16 cellular contexts compared by ENCODE assay signal in the genomic region with DNA sequence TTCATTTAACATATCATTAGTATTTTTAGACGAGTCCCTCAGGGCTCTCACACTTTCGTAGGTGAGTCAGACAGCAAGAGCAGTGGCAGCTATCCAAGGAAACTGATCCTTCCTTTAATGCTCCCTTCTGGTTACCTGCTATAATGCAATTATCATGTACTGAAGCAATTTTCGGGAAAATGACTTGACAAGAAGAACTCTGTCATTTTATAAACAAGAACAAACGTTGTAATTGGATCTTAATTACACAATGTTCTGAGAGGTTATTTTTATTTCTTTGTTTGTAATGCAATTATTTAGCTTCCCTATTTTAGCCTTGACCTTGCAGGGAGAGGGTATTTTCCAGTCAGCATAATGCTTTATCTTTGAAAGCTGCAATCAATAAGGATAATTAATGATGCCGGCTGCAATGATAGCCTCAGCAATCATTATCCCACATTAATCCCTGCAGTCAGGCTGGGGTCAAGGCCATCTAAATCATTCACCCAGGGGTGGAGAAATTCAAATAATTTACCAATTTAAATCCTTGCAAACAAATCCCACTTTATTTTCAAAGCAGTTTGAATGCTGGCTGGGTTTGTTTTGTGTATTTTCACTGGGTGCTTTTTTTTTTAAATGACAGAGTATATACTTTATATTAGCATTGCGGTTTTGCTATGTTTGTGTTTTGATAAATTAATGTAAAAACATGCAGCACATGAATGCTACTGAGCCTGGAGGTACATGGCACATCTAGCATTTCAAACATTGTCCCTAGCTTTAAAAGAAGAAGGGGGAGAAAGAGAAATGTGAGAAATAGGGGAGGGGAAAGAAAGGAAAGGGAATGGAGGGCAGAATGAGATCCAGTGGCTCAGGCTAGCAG.
DNase-seq lines count a peak whose midpoint lies in the region; ATAC-seq and TF ChIP-seq lines count a peak whose summit lies in the region.
"Had no signal": no experiment of that assay in that cellular context is flagged by ENCODE, and none has a peak within 500 bp of the region (broad histone marks: within the 10 kb centered on the region; RNA-seq: fewer than 3 reads in every experiment).

No MANE protein-coding gene starts in this region.

- no peak for ATAC-seq in GM21825 (IDR thresholded peaks at IDR 0.05; ENCODE audit: unreplicated experiment)
- ATAC-seq: activated naive CD4-positive, alpha-beta T cell treated with anti-CD3 and anti-CD28 coated beads, Interleukin-2, amount 50 U/mL, for 72 hours; heart right ventricle; stimulated activated memory B cell treated with anti-CD40 and anti-IgM and Interleukin-4, amounts not matched to agents 10 μg/mL and 1 μg/mL and 100 μg/mL, for 72 hours had no signal

- H3K27ac ChIP-seq in endodermal cell (ENCODE audit: low read depth, low read length) (no peak overlapping the region), hepatocyte (no peak overlapping the region)
- H3K27ac ChIP-seq: heart right ventricle, sigmoid colon, vagina had no signal

- no peaks in the 10 kb centered on the region for H3K4me1 ChIP-seq in endodermal cell (ENCODE audit: control insufficient read depth, insufficient read depth, low read length)
- no peaks in the 10 kb centered on the region for H3K4me1 ChIP-seq in hepatocyte (ENCODE audit: insufficient read depth)
- H3K4me1 ChIP-seq: heart right ventricle, sigmoid colon, vagina had no signal

- H3K4me2 ChIP-seq in hepatocyte: no peak overlapping the region

- no peaks in the 10 kb centered on the region for H3K36me3 Mint-ChIP-seq in endodermal cell (ENCODE audit: low read depth)
- H3K36me3 Mint-ChIP-seq: activated naive CD4-positive, alpha-beta T cell treated with anti-CD3 and anti-CD28 coated beads, Interleukin-2, amount 50 U/mL, for 72 hours; stimulated activated memory B cell treated with anti-CD40 and anti-IgM and Interleukin-4, amounts not matched to agents 10 μg/mL and 1 μg/mL and 100 μg/mL, for 72 hours had no signal

- no peaks in the 10 kb centered on the region for H3K27me3 ChIP-seq in endodermal cell (ENCODE audit: control insufficient read depth, insufficient read depth, low read length, poor library complexity, severe bottlenecking)
- no peaks in the 10 kb centered on the region for H3K27me3 ChIP-seq in hepatocyte
- H3K27me3 ChIP-seq: heart right ventricle, sigmoid colon, vagina had no signal

- no peak overlapping the region for H3K4me3 ChIP-seq in endodermal cell (ENCODE audit: low read length)
- no peak overlapping the region for H3K4me3 ChIP-seq in hepatocyte
- H3K4me3 ChIP-seq: heart right ventricle, sigmoid colon, vagina had no signal

- no peak overlapping the region for H3K9ac ChIP-seq in endodermal cell (ENCODE audit: extremely low read depth, low read length, poor library complexity, severe bottlenecking)

- peak; percentile 2 for DNase-seq in COLO668 (lab: John Stamatoyannopoulos, UW; ENCODE audit: unreplicated experiment)
- peak; percentile 59 for DNase-seq in HT1080 (ENCODE audit: low read depth)
- DNase-seq in NCI-H2196 (lab: John Stamatoyannopoulos, UW; ENCODE audit: unreplicated experiment): peak; percentile 98
- DNase-seq in endodermal cell: no peak
- no peak for DNase-seq in amygdala (lab: John Stamatoyannopoulos, UW)
- no peak for DNase-seq in hepatocyte (ENCODE audit: low spot score)
- DNase-seq in inferior parietal cortex (ENCODE audit: extremely low spot score): no peak
- DNase-seq: DMS79; heart right ventricle; Kasumi-1; sigmoid colon; stimulated activated CD4-positive, alpha-beta T cell treated with anti-CD3 and anti-CD28 coated beads, Interleukin-4, amount 100 ng/mL, for 24 hours had no signal

- no peak overlapping the region for H2AFZ ChIP-seq in hepatocyte

- no peaks in the 10 kb centered on the region for H3K9me2 ChIP-seq in hepatocyte (replicated peaks; ENCODE audit: insufficient read depth)

- peak overlapping the region; percentile 57 for H3K27ac Mint-ChIP-seq in endodermal cell
- H3K27ac Mint-ChIP-seq: activated naive CD4-positive, alpha-beta T cell treated with anti-CD3 and anti-CD28 coated beads, Interleukin-2, amount 50 U/mL, for 72 hours; stimulated activated memory B cell treated with anti-CD40 and anti-IgM and Interleukin-4, amounts not matched to agents 10 μg/mL and 1 μg/mL and 100 μg/mL, for 72 hours had no signal

- H3K27me3 Mint-ChIP-seq in endodermal cell (ENCODE audit: insufficient read depth): no peaks in the 10 kb centered on the region
- H3K27me3 Mint-ChIP-seq: stimulated activated memory B cell treated with anti-CD40 and anti-IgM and Interleukin-4, amounts not matched to agents 10 μg/mL and 1 μg/mL and 100 μg/mL, for 72 hours had no signal

- H4K20me1 ChIP-seq in hepatocyte (ENCODE audit: insufficient read depth, poor library complexity, severe bottlenecking): no peaks in the 10 kb centered on the region

- H3K4me1 Mint-ChIP-seq in endodermal cell: peaks cover 31% of the 10 kb centered on the region
- H3K4me1 Mint-ChIP-seq: stimulated activated memory B cell treated with anti-CD40 and anti-IgM and Interleukin-4, amounts not matched to agents 10 μg/mL and 1 μg/mL and 100 μg/mL, for 72 hours had no signal

- H3K4me3 Mint-ChIP-seq in endodermal cell: no peak overlapping the region
- H3K4me3 Mint-ChIP-seq: stimulated activated memory B cell treated with anti-CD40 and anti-IgM and Interleukin-4, amounts not matched to agents 10 μg/mL and 1 μg/mL and 100 μg/mL, for 72 hours had no signal

- H3K9me3 ChIP-seq in endodermal cell (ENCODE audit: control insufficient read depth, low read length) (no peaks in the 10 kb centered on the region), hepatocyte (ENCODE audit: low read depth) (no peaks in the 10 kb centered on the region)
- H3K9me3 ChIP-seq: sigmoid colon, vagina had no signal

- 77 to 89% methylated on average over 3 to 6 of the region's 6 CpGs for WGBS in endodermal cell (ENCODE audit: insufficient coverage in 1 of 2, insufficient read length in 1 of 2), 2 experiments
- 52% methylated on average over 6 of the region's 6 CpGs for WGBS in hepatocyte (ENCODE audit: low lambda C conversion rate, missing lambda C conversion rate)

- no peaks in the 10 kb centered on the region for H3K9me3 Mint-ChIP-seq in endodermal cell
- H3K9me3 Mint-ChIP-seq: activated naive CD4-positive, alpha-beta T cell treated with anti-CD3 and anti-CD28 coated beads, Interleukin-2, amount 50 U/mL, for 72 hours; stimulated activated memory B cell treated with anti-CD40 and anti-IgM and Interleukin-4, amounts not matched to agents 10 μg/mL and 1 μg/mL and 100 μg/mL, for 72 hours had no signal

- TF ChIP-seq CTCF in endodermal cell (conservative IDR thresholded peaks at IDR 0.05) (no peak), hepatocyte (IDR thresholded peaks at IDR 0.05; ENCODE audit: poor library complexity) (no peak)

- H3K79me2 ChIP-seq in hepatocyte: no peaks in the 10 kb centered on the region

- H3K36me3 ChIP-seq in endodermal cell (ENCODE audit: control insufficient read depth, insufficient read depth, low read length) (no peaks in the 10 kb centered on the region), hepatocyte (replicated peaks; ENCODE audit: insufficient read depth, low read depth) (no peaks in the 10 kb centered on the region)
- H3K36me3 ChIP-seq: heart right ventricle, sigmoid colon, vagina had no signal

Comparison
In these comparisons a context has a peak if more than half of its experiments do, and no peak if none do; other contexts are left out.
1. DNase-seq: peak in COLO668 (single experiment), HT1080 (single experiment) and NCI-H2196 (single experiment); none in endodermal cell (single experiment), amygdala (0 of 56), hepatocyte (single experiment) and inferior parietal cortex (single experiment).